ENCODE assay signal across 8 cellular contexts in the genomic region with DNA sequence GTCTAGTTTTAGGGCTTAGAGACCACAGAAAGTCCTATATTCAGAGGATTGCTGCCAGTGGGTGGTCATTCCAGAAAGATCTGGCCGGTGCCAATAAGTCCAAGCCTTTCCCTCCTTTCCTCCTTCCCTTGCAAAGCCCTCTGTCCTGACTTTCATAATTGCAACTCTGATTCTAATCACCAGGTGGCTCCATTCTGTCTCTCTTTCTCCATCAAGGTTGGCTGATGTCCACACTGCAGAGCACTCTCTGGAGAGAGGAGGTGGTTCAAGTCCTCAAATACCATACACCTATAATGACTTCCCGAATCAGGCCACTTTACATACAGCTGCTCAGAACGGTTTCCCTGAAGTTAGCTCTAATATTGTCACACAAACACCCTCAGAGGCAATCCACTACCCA. TPM values are rescaled to one million over a fixed set of nuclear protein-coding genes. Genes with fewer than 3 reads are reported as not detected.
DNase-seq lines count a peak whose midpoint lies in the region; ATAC-seq and TF ChIP-seq lines count a peak whose summit lies in the region.

No MANE protein-coding gene starts in this region.

- 55 to 62% methylated on average over 3 of the region's 3 CpGs for WGBS in thyroid gland, 2 donors
- WGBS in heart right ventricle, 2 donors: 76% methylated on average over 3 of the region's 3 CpGs

- H3K9me3 ChIP-seq in thyroid gland (no peaks in the 10 kb centered on the region), heart right ventricle (no peaks in the 10 kb centered on the region)

- H3K4me3 ChIP-seq in thyroid gland (replicated peaks in 1 of 3) (no peak overlapping the region), heart right ventricle (no peak overlapping the region)

- intact Hi-C loops in thyroid gland (cut with DNase I) (no loop called here), heart right ventricle (cut with DNase I) (no loop called here)

- in situ Hi-C loops in KBM-7 (cut with MboI; ENCODE audit: low pct_unique_long_range_greater_than_20kb, low sequenced_read_pairs) (no loop called here), SK-MEL-5 (cut with HindIII; ENCODE audit: low pct_unique_long_range_greater_than_20kb, low sequenced_read_pairs) (no loop called here)

- TF ChIP-seq CTCF in thyroid gland (IDR thresholded peaks at IDR 0.05): peak in 2 of 6 experiments; percentile 9 to 17
- TF ChIP-seq CTCF in heart right ventricle (IDR thresholded peaks at IDR 0.05): peak in 3 of 9 donors; percentile 9 to 33 (median 27)

- H3K36me3 ChIP-seq in thyroid gland: no peaks in the 10 kb centered on the region
- H3K36me3 ChIP-seq in heart right ventricle: peaks cover 0 to 24% (median 0%) of the 10 kb centered on the region in 9 donors

- H3K27me3 ChIP-seq in thyroid gland (no peaks in the 10 kb centered on the region), heart right ventricle (peaks cover 0 to 10% (median 0%) of the 10 kb centered on the region in 7 donors)

- ATAC-seq in left lobe of liver: peak; percentile 69
- ATAC-seq in HG03432 (IDR thresholded peaks at IDR 0.05; ENCODE audit: unreplicated experiment): no peak
- no peak for ATAC-seq in heart right ventricle

- TF ChIP-seq POLR2A in thyroid gland (IDR thresholded peaks at IDR 0.05): no peak

- peak; percentile 42 for DNase-seq in ELR (ENCODE audit: low read depth)
- DNase-seq in KBM-7: peak; percentile 62
- peak; percentile 64 for DNase-seq in SK-MEL-5 (ENCODE audit: low read depth, low spot score)
- DNase-seq in left lobe of liver (ENCODE audit: low spot score): no peak
- DNase-seq in thyroid gland: no peak
- DNase-seq in cortex of kidney (lab: John Stamatoyannopoulos, UW): no peak
- DNase-seq in heart right ventricle: no peak

- H3K4me1 ChIP-seq in thyroid gland: no peaks in the 10 kb centered on the region
- H3K4me1 ChIP-seq in heart right ventricle: no peaks in the 10 kb centered on the region

- H3K27ac ChIP-seq in thyroid gland (no peak overlapping the region), heart right ventricle (no peak overlapping the region)

RNA-seq across cellular contexts. Expression of a gene that starts 22.4 kb away (rescaled TPM):
- total RNA-seq in SK-MEL-5 (2014; rRNA removed; shearing (Covaris generic)): 0.90 and 0.93 TPM in 2 replicates
- polyA plus RNA-seq in SK-MEL-5 (2015; cell fraction: cytosol; rRNA removed): 1.00 and 1.3 TPM in 2 replicates
- 6.3 and 6.4 TPM in 2 replicates for polyA plus RNA-seq in SK-MEL-5 (2015; cell fraction: nucleus; rRNA removed)
- total RNA-seq in left lobe of liver (4.3 TPM), thyroid gland (10 to 100 TPM; 12.1 to 21.6 (median 15.6) TPM), heart right ventricle (1 to 10 TPM; 3.5 to 8.8 (median 5.5) TPM)
- 10 to 100 TPM in 1 of 2 donors, 1 to 10 TPM in 1; 4.6 to 21.9 TPM for polyA plus RNA-seq in heart right ventricle

RNA-seq across cellular contexts. Expression of a gene that starts 54.9 kb away (rescaled TPM):
- 70.7 and 79.3 TPM in 2 replicates for total RNA-seq in SK-MEL-5 (2014; rRNA removed; shearing (Covaris generic))
- polyA plus RNA-seq in SK-MEL-5 (2015; cell fraction: cytosol; rRNA removed): 69.0 and 72.3 TPM in 2 replicates
- 29.8 and 33.8 TPM in 2 replicates for polyA plus RNA-seq in SK-MEL-5 (2015; cell fraction: nucleus; rRNA removed)
- total RNA-seq in left lobe of liver (22.9 TPM), thyroid gland (10 to 100 TPM; 53.5 to 68.4 (median 67.5) TPM), heart right ventricle (10 to 100 TPM; 49.2 to 74.9 (median 60.8) TPM)
- 10 to 100 TPM; 30.7 to 50.0 TPM for polyA plus RNA-seq in heart right ventricle

RNA-seq across cellular contexts. Expression of a gene that starts 55.2 kb away (rescaled TPM):
- 201 and 207 TPM in 2 replicates for total RNA-seq in SK-MEL-5 (2014; rRNA removed; shearing (Covaris generic))
- polyA plus RNA-seq in SK-MEL-5 (2015; cell fraction: cytosol; rRNA removed): 136 and 144 TPM in 2 replicates
- polyA plus RNA-seq in SK-MEL-5 (2015; cell fraction: nucleus; rRNA removed): 249 and 255 TPM in 2 replicates
- total RNA-seq in left lobe of liver (8.2 TPM), thyroid gland (10 to 100 TPM; 16.5 to 37.5 (median 26.8) TPM), heart right ventricle (10 to 100 TPM in 3 of 10 donors, 1 to 10 TPM in 7; 6.0 to 22.3 (median 8.6) TPM)
- 10 to 100 TPM; 20.7 to 33.9 TPM for polyA plus RNA-seq in heart right ventricle

Comparison
In these comparisons a context has a peak if more than half of its experiments do, and no peak if none do; other contexts are left out.
1. DNase-seq: peak in ELR (single experiment), KBM-7 (single experiment) and SK-MEL-5 (single experiment); none in left lobe of liver (single experiment), thyroid gland (0 of 2), cortex of kidney (single experiment) and heart right ventricle (0 of 2).